26 cellular contexts compared by ENCODE assay signal in genomic region chr3:170448530-170449110, GRCh38. TPM values are rescaled to one million over a fixed set of nuclear protein-coding genes. Genes with fewer than 3 reads are reported as not detected.
DNase-seq lines count a peak whose midpoint lies in the region; ATAC-seq and FAIRE-seq lines count a peak whose summit lies in the region.
"Had no signal": no experiment of that assay in that cellular context is flagged by ENCODE, and none has a peak within 500 bp of the region (broad histone marks: within the 10 kb centered on the region; RNA-seq: fewer than 3 reads in every experiment).

No MANE protein-coding gene starts in this region.

- peaks cover 0 to 6% of the 10 kb centered on the region in 2 donors for H3K27me3 Mint-ChIP-seq in natural killer cell treated with Interleukin-12 subunit alpha and Interleukin-12 subunit beta and Interleukin-15 and Interleukin-18, amount 100 ng/mL, for 72 hours
- H3K27me3 Mint-ChIP-seq: stimulated activated memory B cell treated with anti-CD40 and anti-IgM and Interleukin-4, amounts not matched to agents 10 μg/mL and 1 μg/mL and 100 μg/mL, for 72 hours had no signal

- no peaks in the 10 kb centered on the region for H3K4me1 Mint-ChIP-seq in natural killer cell treated with Interleukin-12 subunit alpha and Interleukin-12 subunit beta and Interleukin-15 and Interleukin-18, amount 100 ng/mL, for 72 hours (ENCODE audit: low read depth in 2 of 2)
- H3K4me1 Mint-ChIP-seq: naive B cell; stimulated activated memory B cell treated with anti-CD40 and anti-IgM and Interleukin-4, amounts not matched to agents 10 μg/mL and 1 μg/mL and 100 μg/mL, for 72 hours had no signal

- no peaks in the 10 kb centered on the region for H3K36me3 Mint-ChIP-seq in natural killer cell treated with Interleukin-12 subunit alpha and Interleukin-12 subunit beta and Interleukin-15 and Interleukin-18, amount 100 ng/mL, for 72 hours
- H3K36me3 Mint-ChIP-seq: naive B cell; stimulated activated memory B cell treated with anti-CD40 and anti-IgM and Interleukin-4, amounts not matched to agents 10 μg/mL and 1 μg/mL and 100 μg/mL, for 72 hours had no signal

- no peak overlapping the region for H3K4me3 Mint-ChIP-seq in natural killer cell treated with Interleukin-12 subunit alpha and Interleukin-12 subunit beta and Interleukin-15 and Interleukin-18, amount 100 ng/mL, for 72 hours
- H3K4me3 Mint-ChIP-seq: CD4-positive, alpha-beta T cell; dendritic cell treated with granulocyte-macrophage colony-stimulating factor and Interleukin-4, amounts not matched to agents 40 ng/mL and 50 ng/mL, for 4 days; naive B cell; stimulated activated memory B cell treated with anti-CD40 and anti-IgM and Interleukin-4, amounts not matched to agents 10 μg/mL and 1 μg/mL and 100 μg/mL, for 72 hours had no signal

- ATAC-seq in natural killer cell treated with Interleukin-12 subunit alpha and Interleukin-12 subunit beta and Interleukin-15 and Interleukin-18, amount 100 ng/mL, for 72 hours: no peak
- ATAC-seq: left cardiac atrium; Panc1; pancreas; stimulated activated memory B cell treated with anti-CD40 and anti-IgM and Interleukin-4, amounts not matched to agents 10 μg/mL and 1 μg/mL and 100 μg/mL, for 72 hours had no signal

- DNase-seq in EH (ENCODE audit: low read depth) (peak; percentile 27), iris pigment epithelial cell (ENCODE audit: low read depth) (peak; percentile 26), superior temporal gyrus (ENCODE audit: extremely low spot score) (peak; percentile 57), urothelium cell line (ENCODE audit: low spot score) (no peak), ecto neural progenitor cell (ENCODE audit: low spot score) (no peak), COLO668 (lab: John Stamatoyannopoulos, UW; ENCODE audit: unreplicated experiment) (no peak)
- no peak for DNase-seq in natural killer cell treated with Interleukin-12 subunit alpha and Interleukin-12 subunit beta and Interleukin-15 and Interleukin-18, amount 100 ng/mL, for 72 hours (ENCODE audit: low spot score)
- DNase-seq: activated CD4-positive, alpha-beta T cell treated with anti-CD3 and anti-CD28 coated beads for 1 hour; activated T-cell treated with anti-CD3 and anti-CD28 coated beads, Interleukin-2, amount 50 U/mL, for 1 hour; CD4-positive, alpha-beta T cell; DMS153; Karpas-422; left cardiac atrium; naive B cell; NCI-H1048; NCI-H187 treated with DMSO at 0.1 percent for 48 hours; NCI-H526 treated with DMSO at 0.1 percent for 48 hours; pancreas; right cardiac atrium; stimulated activated CD4-positive, alpha-beta T cell treated with anti-CD3 and anti-CD28 coated beads, Interleukin-4, amount 100 ng/mL, for 1 hour; T-helper 1 cell had no signal

- H3K27ac Mint-ChIP-seq in natural killer cell treated with Interleukin-12 subunit alpha and Interleukin-12 subunit beta and Interleukin-15 and Interleukin-18, amount 100 ng/mL, for 72 hours: no peak overlapping the region
- H3K27ac Mint-ChIP-seq: CD4-positive, alpha-beta T cell; dendritic cell treated with granulocyte-macrophage colony-stimulating factor and Interleukin-4, amounts not matched to agents 40 ng/mL and 50 ng/mL, for 4 days; naive B cell; stimulated activated memory B cell treated with anti-CD40 and anti-IgM and Interleukin-4, amounts not matched to agents 10 μg/mL and 1 μg/mL and 100 μg/mL, for 72 hours had no signal

- peak overlapping the region; percentile 29 for H3K27ac ChIP-seq in angular gyrus (ENCODE audit: low read depth, low read length)
- H3K27ac ChIP-seq: pancreas had no signal

- no peaks in the 10 kb centered on the region for H3K9me3 Mint-ChIP-seq in natural killer cell treated with Interleukin-12 subunit alpha and Interleukin-12 subunit beta and Interleukin-15 and Interleukin-18, amount 100 ng/mL, for 72 hours
- H3K9me3 Mint-ChIP-seq: CD4-positive, alpha-beta T cell; dendritic cell treated with granulocyte-macrophage colony-stimulating factor and Interleukin-4, amounts not matched to agents 40 ng/mL and 50 ng/mL, for 4 days; naive B cell; stimulated activated memory B cell treated with anti-CD40 and anti-IgM and Interleukin-4, amounts not matched to agents 10 μg/mL and 1 μg/mL and 100 μg/mL, for 72 hours had no signal

- FAIRE-seq in urothelium cell line (lab: Jason Lieb, UNC): no peak
- FAIRE-seq: pancreas, TTC549 had no signal

RNA-seq across cellular contexts. Expression of gene CLDN11, which starts 30.0 kb away (rescaled TPM):
- total RNA-seq in natural killer cell treated with Interleukin-12 subunit alpha and Interleukin-12 subunit beta and Interleukin-15 and Interleukin-18, amount 100 ng/mL, for 72 hours: under 1 TPM in 1 of 2 donors, not detected in 1; 0.53 TPM
- total RNA-seq: CD4-positive, alpha-beta T cell had no signal

Comparison
In these comparisons a context has a peak if more than half of its experiments do, and no peak if none do; other contexts are left out.
1. DNase-seq: peak in EH (single experiment), iris pigment epithelial cell (single experiment) and superior temporal gyrus (single experiment); none in urothelium cell line (single experiment), ecto neural progenitor cell (single experiment), natural killer cell treated with Interleukin-12 subunit alpha and Interleukin-12 subunit beta and Interleukin-15 and Interleukin-18, amount 100 ng/mL, for 72 hours (single experiment) and COLO668 (single experiment).